ENCODE assay signal across 1 cellular context in the genomic region with DNA sequence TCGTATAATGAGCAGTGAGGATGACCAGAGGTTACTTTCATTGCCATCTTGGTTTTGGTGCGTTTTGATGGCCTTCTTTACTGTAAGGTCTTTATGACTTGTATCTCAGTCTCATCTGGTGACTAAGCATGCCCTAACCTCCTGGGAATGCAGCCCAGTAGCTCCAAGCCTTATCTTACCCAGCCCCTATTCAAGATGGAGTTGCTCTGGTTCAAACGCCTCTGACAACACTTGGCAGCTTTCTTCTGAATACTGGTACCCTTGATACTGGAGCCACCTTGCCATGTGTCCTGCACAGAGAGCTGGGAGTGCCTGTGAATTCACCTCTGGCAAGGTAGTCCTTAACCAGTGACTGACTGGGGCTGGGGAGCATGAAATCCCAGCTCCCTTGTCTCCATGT.
TF ChIP-seq lines count a peak whose summit lies in the region.

No MANE protein-coding gene starts in this region.

TF ChIP-seq in K562, 482 proteins besides CTCF, POLR2A, EP300 and RAD21 (continued from another document and continues in another):
- TF ChIP-seq, protein P1, sequence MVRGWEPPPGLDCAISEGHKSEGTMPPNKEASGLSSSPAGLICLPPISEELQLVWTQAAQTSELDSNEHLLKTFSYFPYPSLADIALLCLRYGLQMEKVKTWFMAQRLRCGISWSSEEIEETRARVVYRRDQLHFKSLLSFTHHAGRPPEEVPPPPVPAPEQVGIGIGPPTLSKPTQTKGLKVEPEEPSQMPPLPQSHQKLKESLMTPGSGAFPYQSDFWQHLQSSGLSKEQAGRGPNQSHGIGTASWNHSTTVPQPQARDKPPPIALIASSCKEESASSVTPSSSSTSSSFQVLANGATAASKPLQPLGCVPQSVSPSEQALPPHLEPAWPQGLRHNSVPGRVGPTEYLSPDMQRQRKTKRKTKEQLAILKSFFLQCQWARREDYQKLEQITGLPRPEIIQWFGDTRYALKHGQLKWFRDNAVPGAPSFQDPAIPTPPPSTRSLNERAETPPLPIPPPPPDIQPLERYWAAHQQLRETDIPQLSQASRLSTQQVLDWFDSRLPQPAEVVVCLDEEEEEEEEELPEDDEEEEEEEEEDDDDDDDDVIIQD (CRISPR knock-in tag; IDR thresholded peaks at IDR 0.05) = peak; percentile 70; the same call in 1 of the 2 replicates
- TF ChIP-seq DDX20 (tag; IDR thresholded peaks at IDR 0.05; ENCODE audit: low read depth) (peak; percentile 89), HNRNPL (IDR thresholded peaks at IDR 0.05; ENCODE audit: low read depth, low read length) (no peak), ZNF239 (CRISPR knock-in tag; IDR thresholded peaks at IDR 0.05) (peak; percentile 87), SRSF1 (IDR thresholded peaks at IDR 0.05; ENCODE audit: low read depth, low read length) (no peak), ZNF165 (CRISPR knock-in tag; IDR thresholded peaks at IDR 0.05; ENCODE audit: borderline replicate concordance) (0 out of 2 replicates have a peak, but pooled peaks have one; percentile 26), HSF4 (CRISPR knock-in tag; IDR thresholded peaks at IDR 0.05; ENCODE audit: borderline replicate concordance) (peak; percentile 89; the same call in 1 of the 2 replicates), ZNF561 (CRISPR knock-in tag; conservative IDR thresholded peaks at IDR 0.05) (0 out of 2 replicates have a peak, but pooled peaks have one; percentile 54), ZNF639 (CRISPR knock-in tag; conservative IDR thresholded peaks at IDR 0.05 in 1 of 2, IDR thresholded peaks at IDR 0.05 in 1 of 2) (peak in 1 of 2 experiments; percentile 99; a peak in 2 of 4 replicates), ARID3A (IDR thresholded peaks at IDR 0.05; ENCODE audit: borderline replicate concordance, low read depth, low read length) (no peak), THRB (CRISPR knock-in tag; conservative IDR thresholded peaks at IDR 0.05) (peak; percentile 98), MYNN (IDR thresholded peaks at IDR 0.05) (no peak), MYNN (CRISPR knock-in tag; IDR thresholded peaks at IDR 0.05) (no peak), ZNF140 (CRISPR knock-in tag; IDR thresholded peaks at IDR 0.05) (0 out of 2 replicates have a peak, but pooled peaks have one; percentile 22), ZNF644 (tag; IDR thresholded peaks at IDR 0.05; ENCODE audit: low read depth) (peak; percentile 90), ZNF717 (CRISPR knock-in tag; IDR thresholded peaks at IDR 0.05) (no peak), GABPB1 (CRISPR knock-in tag; IDR thresholded peaks at IDR 0.05) (no peak), NR2C1 (IDR thresholded peaks at IDR 0.05) (no peak), NR2C1 (tag; IDR thresholded peaks at IDR 0.05) (peak; percentile 95), SMARCA5 (IDR thresholded peaks at IDR 0.05) (no peak), ELF4 (CRISPR knock-in tag; IDR thresholded peaks at IDR 0.05) (peak; percentile 94), ZNF277 (CRISPR knock-in tag; IDR thresholded peaks at IDR 0.05; ENCODE audit: borderline replicate concordance) (no peak), SMARCB1 (IDR thresholded peaks at IDR 0.05; ENCODE audit: insufficient read length, low read depth) (no peak), ZNF76 (CRISPR knock-in tag; IDR thresholded peaks at IDR 0.05; ENCODE audit: borderline replicate concordance) (peak; percentile 93), SMAD4 (CRISPR knock-in tag; conservative IDR thresholded peaks at IDR 0.05) (peak; percentile 93), GTF3C2 (IDR thresholded peaks at IDR 0.05; ENCODE audit: borderline replicate concordance, extremely low read depth, insufficient read length) (no peak), ZNF507 (tag; conservative IDR thresholded peaks at IDR 0.05) (peak; percentile 50), NUFIP1 (IDR thresholded peaks at IDR 0.05; ENCODE audit: partially characterized antibody) (no peak), KLF13 (tag; IDR thresholded peaks at IDR 0.05; ENCODE audit: borderline replicate concordance, low read depth) (peak; percentile 60), ZNF197 (CRISPR knock-in tag; IDR thresholded peaks at IDR 0.05; ENCODE audit: low read depth) (peak; percentile 95), KAT7 (CRISPR knock-in tag; IDR thresholded peaks at IDR 0.05; ENCODE audit: borderline replicate concordance) (no peak), KLF1 (tag; IDR thresholded peaks at IDR 0.05) (no peak), JUND (IDR thresholded peaks at IDR 0.05; ENCODE audit: borderline replicate concordance, low read depth, low read length) (peak; percentile 40; the same call in 1 of the 2 replicates), JUND (tag; IDR thresholded peaks at IDR 0.05; ENCODE audit: borderline replicate concordance, low read depth, low read length) (peak; percentile 76; the same call in 2 of the 3 replicates), STAT5A (IDR thresholded peaks at IDR 0.05; ENCODE audit: borderline replicate concordance, low read length) (no peak), MCM7 (IDR thresholded peaks at IDR 0.05) (no peak), ZBTB26 (CRISPR knock-in tag; IDR thresholded peaks at IDR 0.05) (peak; percentile 97), ARID3B (CRISPR knock-in tag; IDR thresholded peaks at IDR 0.05; ENCODE audit: borderline replicate concordance) (0 out of 2 replicates have a peak, but pooled peaks have one; percentile 75), PYGO2 (tag; IDR thresholded peaks at IDR 0.05) (peak; percentile 97), DIDO1 (tag; IDR thresholded peaks at IDR 0.05; ENCODE audit: low read depth) (peak; percentile 91)
- TF ChIP-seq, protein P2, sequence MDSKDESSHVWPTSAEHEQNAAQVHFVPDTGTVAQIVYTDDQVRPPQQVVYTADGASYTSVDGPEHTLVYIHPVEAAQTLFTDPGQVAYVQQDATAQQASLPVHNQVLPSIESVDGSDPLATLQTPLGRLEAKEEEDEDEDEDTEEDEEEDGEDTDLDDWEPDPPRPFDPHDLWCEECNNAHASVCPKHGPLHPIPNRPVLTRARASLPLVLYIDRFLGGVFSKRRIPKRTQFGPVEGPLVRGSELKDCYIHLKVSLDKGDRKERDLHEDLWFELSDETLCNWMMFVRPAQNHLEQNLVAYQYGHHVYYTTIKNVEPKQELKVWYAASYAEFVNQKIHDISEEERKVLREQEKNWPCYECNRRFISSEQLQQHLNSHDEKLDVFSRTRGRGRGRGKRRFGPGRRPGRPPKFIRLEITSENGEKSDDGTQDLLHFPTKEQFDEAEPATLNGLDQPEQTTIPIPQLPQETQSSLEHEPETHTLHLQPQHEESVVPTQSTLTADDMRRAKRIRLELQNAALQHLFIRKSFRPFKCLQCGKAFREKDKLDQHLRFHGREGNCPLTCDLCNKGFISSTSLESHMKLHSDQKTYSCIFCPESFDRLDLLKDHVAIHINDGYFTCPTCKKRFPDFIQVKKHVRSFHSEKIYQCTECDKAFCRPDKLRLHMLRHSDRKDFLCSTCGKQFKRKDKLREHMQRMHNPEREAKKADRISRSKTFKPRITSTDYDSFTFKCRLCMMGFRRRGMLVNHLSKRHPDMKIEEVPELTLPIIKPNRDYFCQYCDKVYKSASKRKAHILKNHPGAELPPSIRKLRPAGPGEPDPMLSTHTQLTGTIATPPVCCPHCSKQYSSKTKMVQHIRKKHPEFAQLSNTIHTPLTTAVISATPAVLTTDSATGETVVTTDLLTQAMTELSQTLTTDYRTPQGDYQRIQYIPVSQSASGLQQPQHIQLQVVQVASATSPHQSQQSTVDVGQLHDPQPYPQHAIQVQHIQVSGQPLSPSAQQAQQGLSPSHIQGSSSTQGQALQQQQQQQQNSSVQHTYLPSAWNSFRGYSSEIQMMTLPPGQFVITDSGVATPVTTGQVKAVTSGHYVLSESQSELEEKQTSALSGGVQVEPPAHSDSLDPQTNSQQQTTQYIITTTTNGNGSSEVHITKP (IDR thresholded peaks at IDR 0.05; ENCODE audit: partially characterized antibody) = no peak
